ENCODE assay signal across 11 cellular contexts in genomic region chr6:168088161-168089106, GRCh38. TPM values are rescaled to one million over a fixed set of nuclear protein-coding genes. Genes with fewer than 3 reads are reported as not detected.
DNase-seq lines count a peak whose midpoint lies in the region; ATAC-seq and TF ChIP-seq lines count a peak whose summit lies in the region.
"Had no signal": no experiment of that assay in that cellular context is flagged by ENCODE, and none has a peak within 500 bp of the region (broad histone marks: within the 10 kb centered on the region; RNA-seq: fewer than 3 reads in every experiment).

No MANE protein-coding gene starts in this region.

- H4K20me1 ChIP-seq in IMR-90 (ENCODE audit: insufficient read depth, low read length): no peaks in the 10 kb centered on the region; the same call in 1 of the 2 replicates

- H2BK120ac ChIP-seq in IMR-90 (ENCODE audit: low read depth, low read length): no peak overlapping the region

- H3K27ac ChIP-seq in IMR-90 (ENCODE audit: insufficient read depth, low read length): peak overlapping the region; percentile 48; the same call in 1 of the 2 replicates
- H3K27ac ChIP-seq in ectodermal cell (ENCODE audit: insufficient read depth, low read depth, low read length, poor library complexity, severe bottlenecking): peak overlapping the region; percentile 79
- H3K27ac ChIP-seq in lower lobe of right lung: no peak overlapping the region
- no peak overlapping the region for H3K27ac ChIP-seq in testis
- H3K27ac ChIP-seq in aorta (ENCODE audit: low read depth in 1 of 2, low read length in 2 of 2): no peak overlapping the region
- H3K27ac ChIP-seq: skin epidermis, suprapubic skin had no signal

- no peak overlapping the region for H3K4me3 ChIP-seq in IMR-90 (ENCODE audit: insufficient read depth, low read depth, low read length)
- H3K4me3 ChIP-seq in ectodermal cell (ENCODE audit: insufficient read depth, low read depth, low read length): no peak overlapping the region
- H3K4me3 ChIP-seq in lower lobe of right lung: no peak overlapping the region
- H3K4me3 ChIP-seq in testis: no peak overlapping the region
- H3K4me3 ChIP-seq in aorta (ENCODE audit: low read length in 2 of 2): no peak overlapping the region
- H3K4me3 ChIP-seq: skin epidermis, suprapubic skin had no signal

- peak; percentile 74 for DNase-seq in IMR-90
- DNase-seq in lower lobe of right lung: peak; percentile 20
- DNase-seq in testis: peak; percentile 89
- DNase-seq in activated T-cell treated with anti-CD3 and anti-CD28 coated beads for 4 hours: no peak
- DNase-seq in activated CD4-positive, alpha-beta T cell treated with anti-CD3 and anti-CD28 coated beads for 48 hours: no peak
- no peak for DNase-seq in aorta
- DNase-seq: NCI-H1092 had no signal

- H3K27me3 ChIP-seq in IMR-90 (ENCODE audit: control insufficient read depth, insufficient read depth, low read length): peaks cover 2% of the 10 kb centered on the region; the same call in 1 of the 2 replicates
- H3K27me3 ChIP-seq in ectodermal cell (ENCODE audit: control insufficient read depth, insufficient read depth, low read length, poor library complexity, severe bottlenecking): no peaks in the 10 kb centered on the region
- no peaks in the 10 kb centered on the region for H3K27me3 ChIP-seq in lower lobe of right lung (ENCODE audit: low read depth)
- H3K27me3 ChIP-seq in testis: no peaks in the 10 kb centered on the region
- no peaks in the 10 kb centered on the region for H3K27me3 ChIP-seq in aorta (ENCODE audit: control insufficient read depth in 1 of 2, insufficient read depth in 2 of 2, low read length in 1 of 2)
- H3K27me3 ChIP-seq: suprapubic skin had no signal

- H3K36me3 ChIP-seq in IMR-90 (ENCODE audit: control insufficient read depth, insufficient read depth, low read length) (no peaks in the 10 kb centered on the region), ectodermal cell (ENCODE audit: control insufficient read depth, insufficient read depth, low read length) (no peaks in the 10 kb centered on the region), lower lobe of right lung (no peaks in the 10 kb centered on the region), testis (ENCODE audit: low read depth, missing control alignments) (no peaks in the 10 kb centered on the region), aorta (ENCODE audit: control insufficient read depth in 1 of 2, insufficient read depth in 2 of 2, low read length in 1 of 2) (no peaks in the 10 kb centered on the region)
- H3K36me3 ChIP-seq: suprapubic skin had no signal

- no peak for TF ChIP-seq CTCF in IMR-90 (conservative IDR thresholded peaks at IDR 0.05; ENCODE audit: low read depth, low read length)
- no peak for TF ChIP-seq CTCF in lower lobe of right lung (IDR thresholded peaks at IDR 0.05)
- TF ChIP-seq CTCF in testis (IDR thresholded peaks at IDR 0.05): no peak

- TF ChIP-seq RAD21 in IMR-90 (IDR thresholded peaks at IDR 0.05; ENCODE audit: low read length): no peak

- H3K9me3 ChIP-seq in IMR-90 (ENCODE audit: control insufficient read depth, insufficient read depth, low read length): no peaks in the 10 kb centered on the region
- no peaks in the 10 kb centered on the region for H3K9me3 ChIP-seq in ectodermal cell (ENCODE audit: control insufficient read depth, low read length)
- no peaks in the 10 kb centered on the region for H3K9me3 ChIP-seq in lower lobe of right lung
- H3K9me3 ChIP-seq in testis: no peaks in the 10 kb centered on the region
- no peaks in the 10 kb centered on the region for H3K9me3 ChIP-seq in aorta (ENCODE audit: control insufficient read depth, low read length)
- H3K9me3 ChIP-seq: suprapubic skin had no signal

- H4K91ac ChIP-seq in IMR-90 (ENCODE audit: insufficient read depth, low read depth, low read length): no peak overlapping the region

- CTCF ChIA-PET in IMR-90 (lab: Yijun Ruan, JAX): no interaction called here

- H2BK5ac ChIP-seq in IMR-90 (ENCODE audit: low read depth, low read length, poor library complexity, severe bottlenecking): no peak overlapping the region

- peak overlapping the region; percentile 41 for H2AFZ ChIP-seq in IMR-90 (replicated peaks; ENCODE audit: low read length, poor library complexity)

- no peak overlapping the region for H3K9ac ChIP-seq in IMR-90 (ENCODE audit: low read depth, low read length)

- POLR2A ChIA-PET in IMR-90 (lab: Charles Lee; ENCODE audit: unreplicated experiment): no interaction called here

- H2BK20ac ChIP-seq in IMR-90 (ENCODE audit: low read depth, low read length): no peak overlapping the region

- H2BK15ac ChIP-seq in IMR-90 (ENCODE audit: low read depth, low read length): no peak overlapping the region

- no peaks in the 10 kb centered on the region for H3K9me1 ChIP-seq in IMR-90 (ENCODE audit: insufficient read depth, low read length)

- H3K14ac ChIP-seq in IMR-90 (replicated peaks; ENCODE audit: low read depth, low read length): no peak overlapping the region

- H2AK5ac ChIP-seq in IMR-90 (ENCODE audit: low read depth, low read length): peak overlapping the region; percentile 67; the same call in 1 of the 2 replicates

- H3K4ac ChIP-seq in IMR-90 (ENCODE audit: low read depth, low read length): no peak overlapping the region; the same call in 1 of the 2 replicates

- BruUV-seq in IMR-90 (replicated peaks; lab: Mats Ljungman, UMichigan): no TSS peak

- no peaks in the 10 kb centered on the region for H3K79me1 ChIP-seq in IMR-90 (ENCODE audit: low read depth in 1 of 2, low read length in 2 of 2)

- H3K4me1 ChIP-seq in IMR-90 (ENCODE audit: control insufficient read depth, insufficient read depth, low read length): peaks cover 15% of the 10 kb centered on the region; the same call in 1 of the 2 replicates
- H3K4me1 ChIP-seq in ectodermal cell (ENCODE audit: control insufficient read depth, insufficient read depth, low read length): peaks cover 38% of the 10 kb centered on the region
- H3K4me1 ChIP-seq in lower lobe of right lung: no peaks in the 10 kb centered on the region
- H3K4me1 ChIP-seq in testis: peaks cover 11% of the 10 kb centered on the region
- no peaks in the 10 kb centered on the region for H3K4me1 ChIP-seq in aorta (ENCODE audit: control insufficient read depth in 1 of 2, insufficient read depth in 2 of 2, low read length in 2 of 2)
- H3K4me1 ChIP-seq: suprapubic skin had no signal

- H3K4me2 ChIP-seq in IMR-90 (ENCODE audit: low read depth, low read length): peak overlapping the region; percentile 37; the same call in 1 of the 2 replicates

- no peak overlapping the region for H3K56ac ChIP-seq in IMR-90 (ENCODE audit: extremely low read depth, insufficient read depth, low read length)

- dilution Hi-C loops in IMR-90 (cut with HindIII; ENCODE audit: low sequenced_read_pairs, unreplicated experiment): no loop called here

- H3K23ac ChIP-seq in IMR-90 (ENCODE audit: low read depth, low read length): no peak overlapping the region

- no peak for TF ChIP-seq POLR2A in IMR-90 (IDR thresholded peaks at IDR 0.05; ENCODE audit: low read depth, low read length)
- no peak for TF ChIP-seq POLR2A in testis (IDR thresholded peaks at IDR 0.05)

- in situ Hi-C loops in IMR-90 (cut with MboI; ENCODE audit: low sequenced_read_pairs): no loop called here

- no peak overlapping the region; the same call in 1 of the 2 replicates for H4K5ac ChIP-seq in IMR-90 (ENCODE audit: low read depth, low read length)

- WGBS in IMR-90 (ENCODE audit: extremely low coverage in 2 of 2, insufficient read length in 1 of 2), 2 experiments: 23% methylated on average over 7 of the region's 20 CpGs; no CpG with 5 or more reads in 1 of the 2 experiments
- 35 to 39% methylated on average over 19 to 20 of the region's 20 CpGs for WGBS in ectodermal cell, 2 experiments
- 36 to 74% methylated on average over 9 to 20 of the region's 20 CpGs for WGBS in testis, 2 donors
- WGBS in aorta, 2 donors: 67 to 73% methylated on average over 20 of the region's 20 CpGs

- no peak overlapping the region for H4K8ac ChIP-seq in IMR-90 (ENCODE audit: low read depth in 2 of 2, low read length in 2 of 2)

- ATAC-seq in IMR-90 (ENCODE audit: low read depth) (peak; percentile 99), lower lobe of right lung (peak; percentile 21 to 32), aorta (ENCODE audit: low FRiP score) (no peak)
- ATAC-seq: activated T-helper 17 cell treated with anti-CD3 and anti-CD28 coated beads, Interleukin-2, amount 50 U/mL, for 72 hours had no signal

- intact Hi-C loops in IMR-90 (cut with micrococcal nuclease) (loop anchor here (2.0 kb wide), 2 partner anchors 44 to 82 kb away; no protein-coding TSS in a partner anchor), lower lobe of right lung (cut with DNase I) (no loop called here), testis (cut with DNase I; ENCODE audit: low total_unique reads) (no loop called here), aorta (cut with DNase I) (no loop called here)

- H2AK9ac ChIP-seq in IMR-90 (replicated peaks; ENCODE audit: low read depth, low read length, poor library complexity): no peak overlapping the region

- H3K18ac ChIP-seq in IMR-90 (ENCODE audit: low read depth, low read length): peak overlapping the region; percentile 32; the same call in 1 of the 2 replicates

TF ChIP-seq in IMR-90, 13 proteins besides CTCF, POLR2A, EP300 and RAD21:
- TF ChIP-seq USF2 (IDR thresholded peaks at IDR 0.05; ENCODE audit: low read depth, low read length) (no peak), MAZ (IDR thresholded peaks at IDR 0.05; ENCODE audit: borderline replicate concordance, low read depth, low read length) (peak; percentile 28; the same call in 1 of the 2 replicates)

RNA-seq across cellular contexts. Expression of gene FRMD1, which starts 9.4 kb away (rescaled TPM):
- not detected in 2 replicates for total RNA-seq in IMR-90 (2012; rRNA removed)
- polyA plus RNA-seq in IMR-90 (2012; rRNA removed): not detected in 2 replicates
- polyA plus RNA-seq in IMR-90 (2012; cell fraction: cytosol; rRNA removed): not detected in 2 replicates
- not detected in 2 replicates for polyA plus RNA-seq in IMR-90 (2012; cell fraction: nucleus; rRNA removed; ENCODE audit: low replicate concordance)
- polyA plus RNA-seq in ectodermal cell (2013, experiment 1 of 4): 0.17 TPM
- polyA plus RNA-seq in ectodermal cell (2013, experiment 2 of 4): 0.20 TPM
- 0.48 TPM for polyA plus RNA-seq in ectodermal cell (2013, experiment 3 of 4)
- 0.49 TPM for polyA plus RNA-seq in ectodermal cell (2013, experiment 4 of 4)
- not detected for total RNA-seq in lower lobe of right lung
- 10 to 100 TPM in 1 of 2 donors, 1 to 10 TPM in 1; 7.2 to 13.5 TPM for total RNA-seq in testis
- 8.0 TPM for polyA plus RNA-seq in testis (ENCODE audit: insufficient read depth, low read depth, low replicate concordance)
- total RNA-seq in aorta: under 1 TPM; 0.06 to 0.19 TPM
- polyA plus RNA-seq in aorta: under 1 TPM; 0.03 to 0.38 TPM
- total RNA-seq: activated T-helper 17 cell treated with anti-CD3 and anti-CD28 coated beads, Interleukin-2, amount 50 U/mL, for 72 hours had no signal

Comparison
In these comparisons a context has a peak if more than half of its experiments do, and no peak if none do; other contexts are left out.
1. DNase-seq: peak in IMR-90 (single experiment), lower lobe of right lung (single experiment) and testis (single experiment); none in activated T-cell treated with anti-CD3 and anti-CD28 coated beads for 4 hours (single experiment), activated CD4-positive, alpha-beta T cell treated with anti-CD3 and anti-CD28 coated beads for 48 hours (single experiment) and aorta (0 of 2).
2. H3K27ac ChIP-seq: peak in IMR-90 (single experiment) and ectodermal cell (single experiment); none in lower lobe of right lung (single experiment), testis (0 of 2) and aorta (0 of 2).